Comparison of ENCODE assay signal across 9 cellular contexts in genomic region chr10:125629758-125630376, GRCh38. TPM values are rescaled to one million over a fixed set of nuclear protein-coding genes. Genes with fewer than 3 reads are reported as not detected.
DNase-seq lines count a peak whose midpoint lies in the region; ATAC-seq, FAIRE-seq and TF ChIP-seq lines count a peak whose summit lies in the region.
"Had no signal": no experiment of that assay in that cellular context is flagged by ENCODE, and none has a peak within 500 bp of the region (broad histone marks: within the 10 kb centered on the region; RNA-seq: fewer than 3 reads in every experiment).

No MANE protein-coding gene starts in this region.

- no peak for TF ChIP-seq POLR2A in H1 (IDR thresholded peaks at IDR 0.05; ENCODE audit: control extremely low read depth in 1 of 2, low read depth in 2 of 2, low read length in 2 of 2)

- H3K27ac Mint-ChIP-seq in Calu3 (ENCODE audit: unreplicated experiment), result no peak overlapping the region
- no peak overlapping the region for H3K27ac Mint-ChIP-seq in stimulated activated naive B cell treated with anti-CD40 and anti-IgM and Interleukin-4, amounts not matched to agents 10 μg/mL and 1 μg/mL and 100 μg/mL, for 72 hours
- H3K27ac Mint-ChIP-seq in activated CD8-positive, alpha-beta memory T cell treated with anti-CD3 and anti-CD28 coated beads, Interleukin-2, amount 10 ng/mL, durations not matched to agents 7 days and 5 days, result no peak overlapping the region

- no peak overlapping the region for H3K23ac ChIP-seq in H1 (ENCODE audit: insufficient read length)

- peak; percentile 64 to 71 for ATAC-seq in stimulated activated naive B cell treated with anti-CD40 and anti-IgM and Interleukin-4, amounts not matched to agents 10 μg/mL and 1 μg/mL and 100 μg/mL, for 72 hours (replicated peaks)
- no peak for ATAC-seq in HG03520 (IDR thresholded peaks at IDR 0.05; ENCODE audit: unreplicated experiment)
- no peak for ATAC-seq in activated CD8-positive, alpha-beta memory T cell treated with anti-CD3 and anti-CD28 coated beads, Interleukin-2, amount 10 ng/mL, durations not matched to agents 7 days and 5 days

- no peaks in the 10 kb centered on the region for H3K79me1 ChIP-seq in H1 (ENCODE audit: low read depth, low read length)

- no peak overlapping the region for H3K4me2 ChIP-seq in H1 (ENCODE audit: insufficient read depth in 1 of 2, low read depth in 2 of 2, low read length in 2 of 2)

- intact Hi-C loops in Calu3 (cut with micrococcal nuclease; ENCODE audit: unreplicated experiment), result loop anchor here (5.0 to 10.0 kb wide), 2 partner anchors 65 to 468 kb away; partner anchors contain the start of gene CTBP2

- TF ChIP-seq RAD21 in H1 (IDR thresholded peaks at IDR 0.05 in 1 of 2, conservative IDR thresholded peaks at IDR 0.05 in 1 of 2; ENCODE audit: low read depth in 2 of 2, low read length in 2 of 2), result peak; percentile 36 to 48; a peak in 3 of 4 replicates

- TF ChIP-seq CTCF in Calu3 (IDR thresholded peaks at IDR 0.05; ENCODE audit: unreplicated experiment) (no peak), H1 (IDR thresholded peaks at IDR 0.05; ENCODE audit: control extremely low read depth in 1 of 3, insufficient read depth in 1 of 3, low read depth in 1 of 3, low read length in 3 of 3) (peak in 1 of 3 experiments; percentile 27; a peak in 2 of 4 replicates)

- WGBS in H1 (ENCODE audit: extremely low coverage in 1 of 2, insufficient coverage in 1 of 2, insufficient read length in 1 of 2, insufficient replicate concordance in 2 of 2, low coverage in 1 of 2, low lambda C conversion rate in 2 of 2, missing lambda C conversion rate in 1 of 2), 2 experiments, result 89% methylated on average over 3 of the region's 3 CpGs; no CpG with 5 or more reads in 1 of the 2 experiments

- H3K18ac ChIP-seq in H1 (ENCODE audit: extremely low read depth, low read length), result no peak overlapping the region

- no peaks in the 10 kb centered on the region for H3K23me2 ChIP-seq in H1 (ENCODE audit: low read depth, low read length)

- H2BK20ac ChIP-seq in H1 (ENCODE audit: low read length), result no peak overlapping the region

- no peak overlapping the region for H3K27ac ChIP-seq in H1 (ENCODE audit: low read depth, low read length)

- peaks cover 42% of the 10 kb centered on the region for H3K27me3 Mint-ChIP-seq in Calu3 (ENCODE audit: unreplicated experiment)
- peaks cover 17 to 45% of the 10 kb centered on the region in 2 donors for H3K27me3 Mint-ChIP-seq in stimulated activated naive B cell treated with anti-CD40 and anti-IgM and Interleukin-4, amounts not matched to agents 10 μg/mL and 1 μg/mL and 100 μg/mL, for 72 hours
- H3K27me3 Mint-ChIP-seq in activated CD8-positive, alpha-beta memory T cell treated with anti-CD3 and anti-CD28 coated beads, Interleukin-2, amount 10 ng/mL, durations not matched to agents 7 days and 5 days, result no peaks in the 10 kb centered on the region

- H3K27me3 ChIP-seq in H1 (replicated peaks in 1 of 4; ENCODE audit: control insufficient read depth in 3 of 4, extremely low read depth in 1 of 4, insufficient read depth in 3 of 4, low read length in 3 of 4), result no peaks in the 10 kb centered on the region

- H3K14ac ChIP-seq in H1 (ENCODE audit: insufficient read length), result no peak overlapping the region

- no peak overlapping the region for H2BK15ac ChIP-seq in H1 (ENCODE audit: low read length)

- no peak overlapping the region for H2BK5ac ChIP-seq in H1 (ENCODE audit: low read depth, low read length)

- no peak overlapping the region for H2BK12ac ChIP-seq in H1 (ENCODE audit: low read depth, low read length)

- no peak overlapping the region for H4K91ac ChIP-seq in H1 (replicated peaks; ENCODE audit: insufficient read length, low read length)

- FAIRE-seq in H1 (lab: Jason Lieb, UNC), result no peak

- no peaks in the 10 kb centered on the region for H3K36me3 Mint-ChIP-seq in Calu3 (ENCODE audit: insufficient read depth, unreplicated experiment)
- no peaks in the 10 kb centered on the region for H3K36me3 Mint-ChIP-seq in stimulated activated naive B cell treated with anti-CD40 and anti-IgM and Interleukin-4, amounts not matched to agents 10 μg/mL and 1 μg/mL and 100 μg/mL, for 72 hours
- no peaks in the 10 kb centered on the region for H3K36me3 Mint-ChIP-seq in activated CD8-positive, alpha-beta memory T cell treated with anti-CD3 and anti-CD28 coated beads, Interleukin-2, amount 10 ng/mL, durations not matched to agents 7 days and 5 days

- no peak overlapping the region for H3K4me3 Mint-ChIP-seq in Calu3 (ENCODE audit: low read depth, unreplicated experiment)
- no peak overlapping the region for H3K4me3 Mint-ChIP-seq in stimulated activated naive B cell treated with anti-CD40 and anti-IgM and Interleukin-4, amounts not matched to agents 10 μg/mL and 1 μg/mL and 100 μg/mL, for 72 hours
- H3K4me3 Mint-ChIP-seq in activated CD8-positive, alpha-beta memory T cell treated with anti-CD3 and anti-CD28 coated beads, Interleukin-2, amount 10 ng/mL, durations not matched to agents 7 days and 5 days, result no peak overlapping the region

- POLR2A ChIA-PET in H1 (lab: Charles Lee; ENCODE audit: partially characterized antibody), result no interaction called here

- no peaks in the 10 kb centered on the region for H3K79me2 ChIP-seq in H1 (ENCODE audit: control insufficient read depth in 1 of 2, insufficient read depth in 2 of 2, low read length in 2 of 2)

- no peak overlapping the region for H3K9ac ChIP-seq in H1 (replicated peaks in 1 of 4; ENCODE audit: extremely low read depth in 1 of 4, low read depth in 3 of 4, low read length in 3 of 4)

- no peak overlapping the region for H3K56ac ChIP-seq in H1 (replicated peaks; ENCODE audit: insufficient read length, low read depth, low read length)

- CTCF ChIA-PET in Calu3 (lab: Charles Lee), result no interaction called here
- CTCF ChIA-PET in H1 (lab: Charles Lee; ENCODE audit: partially characterized antibody), result interaction anchor here (0.6 to 1.7 kb wide), 6 partner anchors 81 to 258 kb away, joined by 3 to 4 read pairs (median 3); no protein-coding TSS in a partner anchor
- CTCF ChIA-PET in activated CD8-positive, alpha-beta memory T cell treated with anti-CD3 and anti-CD28 coated beads, Interleukin-2, amount 10 ng/mL, durations not matched to agents 7 days and 5 days (lab: Charles Lee), result no interaction called here

- no peak for TF ChIP-seq EP300 in H1 (IDR thresholded peaks at IDR 0.05; ENCODE audit: borderline replicate concordance in 1 of 2, low read depth in 2 of 2, low read length in 2 of 2)

- no peaks in the 10 kb centered on the region for H3K9me3 ChIP-seq in H1 (ENCODE audit: insufficient read depth in 2 of 2, low read depth in 1 of 2, low read length in 1 of 2)

- H2AK5ac ChIP-seq in H1 (ENCODE audit: low read depth, low read length), result no peak overlapping the region

- peak; percentile 24 for DNase-seq in Calu3
- peak; percentile 27 for DNase-seq in HCEC 1CT
- DNase-seq in NCI-H510A treated with DMSO at 0.1 percent for 48 hours (lab: John Stamatoyannopoulos, UW), result peak; percentile 87
- no peak for DNase-seq in H1 (ENCODE audit: low read depth in 1 of 2, low spot score in 2 of 2)
- no peak for DNase-seq in stimulated activated naive B cell treated with anti-CD40 and anti-IgM and Interleukin-4, amounts not matched to agents 10 μg/mL and 1 μg/mL and 100 μg/mL, for 72 hours
- DNase-seq in AG20443 (ENCODE audit: low spot score), result no peak
- no peak for DNase-seq in activated CD8-positive, alpha-beta memory T cell treated with anti-CD3 and anti-CD28 coated beads, Interleukin-2, amount 10 ng/mL, durations not matched to agents 7 days and 5 days

- no peaks in the 10 kb centered on the region for H3K36me3 ChIP-seq in H1 (ENCODE audit: control insufficient read depth in 2 of 4, insufficient read depth in 4 of 4, low read length in 3 of 4)

- H4K5ac ChIP-seq in H1 (ENCODE audit: insufficient read length, low read depth, low read length), result no peak overlapping the region

- no peak overlapping the region for H2AFZ ChIP-seq in H1 (ENCODE audit: low read length)

- no peak overlapping the region for H4K8ac ChIP-seq in H1 (ENCODE audit: extremely low read depth, insufficient read depth, low read length)

- no peak overlapping the region for H2BK120ac ChIP-seq in H1 (replicated peaks; ENCODE audit: low read depth, low read length)

- no peaks in the 10 kb centered on the region for H3K9me3 Mint-ChIP-seq in Calu3 (ENCODE audit: low read depth, unreplicated experiment)
- H3K9me3 Mint-ChIP-seq in stimulated activated naive B cell treated with anti-CD40 and anti-IgM and Interleukin-4, amounts not matched to agents 10 μg/mL and 1 μg/mL and 100 μg/mL, for 72 hours, result no peaks in the 10 kb centered on the region
- no peaks in the 10 kb centered on the region for H3K9me3 Mint-ChIP-seq in activated CD8-positive, alpha-beta memory T cell treated with anti-CD3 and anti-CD28 coated beads, Interleukin-2, amount 10 ng/mL, durations not matched to agents 7 days and 5 days (ENCODE audit: low read depth)

- peaks cover 8% of the 10 kb centered on the region for H3K4me1 Mint-ChIP-seq in Calu3 (ENCODE audit: low read depth, unreplicated experiment)
- no peaks in the 10 kb centered on the region for H3K4me1 Mint-ChIP-seq in stimulated activated naive B cell treated with anti-CD40 and anti-IgM and Interleukin-4, amounts not matched to agents 10 μg/mL and 1 μg/mL and 100 μg/mL, for 72 hours
- H3K4me1 Mint-ChIP-seq in activated CD8-positive, alpha-beta memory T cell treated with anti-CD3 and anti-CD28 coated beads, Interleukin-2, amount 10 ng/mL, durations not matched to agents 7 days and 5 days, result no peaks in the 10 kb centered on the region

- peaks cover 0 to 5% (median 0%) of the 10 kb centered on the region in 4 experiments; a peak in 2 of 7 replicates for H3K4me1 ChIP-seq in H1 (replicated peaks in 1 of 4; ENCODE audit: control insufficient read depth in 3 of 4, insufficient read depth in 4 of 4, low read length in 3 of 4)

- BruUV-seq in Calu3 (replicated peaks; lab: Mats Ljungman, UMichigan), result no TSS peak

- no peak overlapping the region for H3K4me3 ChIP-seq in H1 (ENCODE audit: extremely low read depth in 1 of 4, insufficient read depth in 2 of 4, low read depth in 3 of 4, low read length in 4 of 4)

- no peaks in the 10 kb centered on the region for H4K20me1 ChIP-seq in H1 (replicated peaks in 1 of 2; ENCODE audit: control insufficient read depth in 1 of 2, insufficient read depth in 2 of 2, low read length in 2 of 2)

- no peak overlapping the region for H3K4ac ChIP-seq in H1 (replicated peaks; ENCODE audit: insufficient read length, low read depth, low read length)

TF ChIP-seq in H1, 55 proteins besides CTCF, POLR2A, EP300 and RAD21:
- TF ChIP-seq SIX5 (IDR thresholded peaks at IDR 0.05; ENCODE audit: low read depth, low read length) (no peak), RBBP5 (IDR thresholded peaks at IDR 0.05; ENCODE audit: borderline replicate concordance, low read depth, low read length) (no peak)

RNA-seq across cellular contexts. Expression of gene TEX36, which starts 53.1 kb away (rescaled TPM):
- total RNA-seq in Calu3 (2022), result not detected in 2 replicates
- total RNA-seq in H1 (2021; fragmentation: NEBNext Ultra II Directional; extraction: Animal tissue kit (Norgen Biotek cat#: 25700)), result not detected in 2 replicates
- not detected in 2 replicates for polyA plus RNA-seq in H1 (2011; rRNA removed)
- not detected for polyA plus RNA-seq in H1 (2011; cell fraction: cytosol; rRNA removed)
- not detected for polyA plus RNA-seq in H1 (2011; cell fraction: nucleus; rRNA removed)
- polyA plus RNA-seq in H1 (2012, experiment 1 of 2), result not detected in 4 replicates
- polyA plus RNA-seq in H1 (2012, experiment 2 of 2), result not detected
- not detected for polyA plus RNA-seq in H1 (2013, experiment 1 of 2)
- not detected for polyA plus RNA-seq in H1 (2013, experiment 2 of 2)
- polyA minus RNA-seq in H1 (2011; rRNA and poly(A)+ RNA removed), result not detected in 2 replicates
- polyA minus RNA-seq in H1 (2011; cell fraction: cytosol; rRNA and poly(A)+ RNA removed), result not detected
- polyA minus RNA-seq in H1 (2011; cell fraction: nucleus; rRNA and poly(A)+ RNA removed), result not detected
- not detected for total RNA-seq in activated CD8-positive, alpha-beta memory T cell treated with anti-CD3 and anti-CD28 coated beads, Interleukin-2, amount 10 ng/mL, durations not matched to agents 7 days and 5 days
- total RNA-seq: urinary bladder had no signal
- polyA plus RNA-seq: urinary bladder had no signal

Comparison
In these comparisons a context has a peak if more than half of its experiments do, and no peak if none do; other contexts are left out.
1. DNase-seq: peak in Calu3 (single experiment), HCEC 1CT (single experiment) and NCI-H510A treated with DMSO at 0.1 percent for 48 hours (single experiment); none in H1 (0 of 2), stimulated activated naive B cell treated with anti-CD40 and anti-IgM and Interleukin-4, amounts not matched to agents 10 μg/mL and 1 μg/mL and 100 μg/mL, for 72 hours (single experiment), AG20443 (single experiment) and activated CD8-positive, alpha-beta memory T cell treated with anti-CD3 and anti-CD28 coated beads, Interleukin-2, amount 10 ng/mL, durations not matched to agents 7 days and 5 days (single experiment).
2. ATAC-seq: peak in stimulated activated naive B cell treated with anti-CD40 and anti-IgM and Interleukin-4, amounts not matched to agents 10 μg/mL and 1 μg/mL and 100 μg/mL, for 72 hours (2 of 2); none in HG03520 (single experiment) and activated CD8-positive, alpha-beta memory T cell treated with anti-CD3 and anti-CD28 coated beads, Interleukin-2, amount 10 ng/mL, durations not matched to agents 7 days and 5 days (single experiment).